In the genomic region with DNA sequence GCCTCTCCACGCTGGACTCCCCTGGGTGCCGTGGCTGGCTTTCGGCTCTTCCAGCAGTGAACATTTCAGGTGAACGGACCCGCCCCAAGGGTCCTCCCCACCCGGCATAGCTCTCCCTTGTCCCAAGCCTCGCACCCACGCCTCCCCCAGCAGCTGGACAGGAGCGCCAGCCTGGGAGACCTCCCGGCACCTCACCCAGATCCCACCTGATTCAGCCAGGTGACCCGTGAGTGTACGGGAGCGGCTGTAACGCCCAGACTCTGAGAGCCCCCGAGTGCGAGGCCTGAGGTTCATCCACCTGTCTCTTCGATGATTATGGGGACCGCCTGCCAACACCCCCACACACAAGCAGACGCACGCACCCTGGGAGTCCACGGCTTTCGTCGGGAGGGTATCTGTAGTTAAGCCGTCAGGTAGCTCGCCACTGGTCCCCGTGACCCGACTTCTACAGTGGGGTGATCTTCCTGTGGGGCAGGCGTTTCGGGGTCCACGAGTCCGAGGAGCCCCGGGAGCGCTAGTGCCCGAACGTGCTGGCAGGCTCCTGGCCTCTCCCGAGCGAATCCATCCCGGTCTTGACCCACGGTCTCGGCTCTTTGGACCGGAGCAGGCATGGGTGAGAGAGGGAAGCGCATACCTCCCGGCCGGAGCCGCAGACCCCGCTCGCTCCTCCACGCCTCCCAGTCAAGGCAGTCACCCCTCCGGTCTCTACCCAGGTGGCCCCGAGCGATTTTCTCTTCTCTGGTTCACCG, we compare ENCODE assay signal across 1 cellular context.
TF ChIP-seq lines count a peak whose summit lies in the region.

No MANE protein-coding gene starts in this region.

TF ChIP-seq in K562, 482 proteins besides CTCF, POLR2A, EP300 and RAD21 (continues in another document):
- TF ChIP-seq ZNF699 (CRISPR knock-in tag; IDR thresholded peaks at IDR 0.05; ENCODE audit: insufficient replicate concordance) (no peak), MGA (IDR thresholded peaks at IDR 0.05) (no peak), ZNF347 (CRISPR knock-in tag; IDR thresholded peaks at IDR 0.05; ENCODE audit: low read depth) (no peak), STAT5B (CRISPR knock-in tag; IDR thresholded peaks at IDR 0.05) (no peak), CHCHD3 (CRISPR knock-in tag; IDR thresholded peaks at IDR 0.05) (no peak), CAMTA2 (CRISPR knock-in tag; conservative IDR thresholded peaks at IDR 0.05) (no peak), ZC3H4 (CRISPR knock-in tag; IDR thresholded peaks at IDR 0.05; ENCODE audit: borderline replicate concordance) (no peak), VEZF1 (CRISPR knock-in tag; IDR thresholded peaks at IDR 0.05) (no peak), RBM15 (IDR thresholded peaks at IDR 0.05; ENCODE audit: insufficient read depth, low read length) (no peak), TEAD1 (CRISPR knock-in tag; IDR thresholded peaks at IDR 0.05) (no peak), ZNF436 (CRISPR knock-in tag; IDR thresholded peaks at IDR 0.05) (no peak), HMG20B (CRISPR knock-in tag; IDR thresholded peaks at IDR 0.05) (no peak), SIN3A (IDR thresholded peaks at IDR 0.05; ENCODE audit: borderline replicate concordance in 2 of 2, control insufficient read depth in 1 of 2, low read depth in 2 of 2, low read length in 2 of 2) (no peak), RB1 (IDR thresholded peaks at IDR 0.05; ENCODE audit: low read depth) (0 out of 2 replicates have a peak, but pooled peaks have one; percentile 18), NEUROD1 (IDR thresholded peaks at IDR 0.05; ENCODE audit: borderline replicate concordance, low read depth, low read length, partially characterized antibody) (no peak), ID3 (CRISPR knock-in tag; IDR thresholded peaks at IDR 0.05) (no peak), ID3 (tag; IDR thresholded peaks at IDR 0.05) (no peak), MCM5 (IDR thresholded peaks at IDR 0.05; ENCODE audit: low read depth) (no peak), NFATC3 (IDR thresholded peaks at IDR 0.05) (no peak), ZNF384 (IDR thresholded peaks at IDR 0.05; ENCODE audit: low read depth, low read length) (no peak), KHSRP (IDR thresholded peaks at IDR 0.05) (no peak)
- TF ChIP-seq, protein P1, sequence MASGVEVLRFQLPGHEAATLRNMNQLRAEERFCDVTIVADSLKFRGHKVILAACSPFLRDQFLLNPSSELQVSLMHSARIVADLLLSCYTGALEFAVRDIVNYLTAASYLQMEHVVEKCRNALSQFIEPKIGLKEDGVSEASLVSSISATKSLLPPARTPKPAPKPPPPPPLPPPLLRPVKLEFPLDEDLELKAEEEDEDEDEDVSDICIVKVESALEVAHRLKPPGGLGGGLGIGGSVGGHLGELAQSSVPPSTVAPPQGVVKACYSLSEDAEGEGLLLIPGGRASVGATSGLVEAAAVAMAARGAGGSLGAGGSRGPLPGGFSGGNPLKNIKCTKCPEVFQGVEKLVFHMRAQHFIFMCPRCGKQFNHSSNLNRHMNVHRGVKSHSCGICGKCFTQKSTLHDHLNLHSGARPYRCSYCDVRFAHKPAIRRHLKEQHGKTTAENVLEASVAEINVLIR (CRISPR knock-in tag; IDR thresholded peaks at IDR 0.05): no peak
- TF ChIP-seq, protein P2, sequence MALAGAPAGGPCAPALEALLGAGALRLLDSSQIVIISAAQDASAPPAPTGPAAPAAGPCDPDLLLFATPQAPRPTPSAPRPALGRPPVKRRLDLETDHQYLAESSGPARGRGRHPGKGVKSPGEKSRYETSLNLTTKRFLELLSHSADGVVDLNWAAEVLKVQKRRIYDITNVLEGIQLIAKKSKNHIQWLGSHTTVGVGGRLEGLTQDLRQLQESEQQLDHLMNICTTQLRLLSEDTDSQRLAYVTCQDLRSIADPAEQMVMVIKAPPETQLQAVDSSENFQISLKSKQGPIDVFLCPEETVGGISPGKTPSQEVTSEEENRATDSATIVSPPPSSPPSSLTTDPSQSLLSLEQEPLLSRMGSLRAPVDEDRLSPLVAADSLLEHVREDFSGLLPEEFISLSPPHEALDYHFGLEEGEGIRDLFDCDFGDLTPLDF (CRISPR knock-in tag; IDR thresholded peaks at IDR 0.05): no peak
- TF ChIP-seq, protein P3, sequence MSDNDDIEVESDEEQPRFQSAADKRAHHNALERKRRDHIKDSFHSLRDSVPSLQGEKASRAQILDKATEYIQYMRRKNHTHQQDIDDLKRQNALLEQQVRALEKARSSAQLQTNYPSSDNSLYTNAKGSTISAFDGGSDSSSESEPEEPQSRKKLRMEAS (CRISPR knock-in tag; IDR thresholded peaks at IDR 0.05): peak; percentile 31; the same call in 1 of the 2 replicates
- TF ChIP-seq, protein P4, sequence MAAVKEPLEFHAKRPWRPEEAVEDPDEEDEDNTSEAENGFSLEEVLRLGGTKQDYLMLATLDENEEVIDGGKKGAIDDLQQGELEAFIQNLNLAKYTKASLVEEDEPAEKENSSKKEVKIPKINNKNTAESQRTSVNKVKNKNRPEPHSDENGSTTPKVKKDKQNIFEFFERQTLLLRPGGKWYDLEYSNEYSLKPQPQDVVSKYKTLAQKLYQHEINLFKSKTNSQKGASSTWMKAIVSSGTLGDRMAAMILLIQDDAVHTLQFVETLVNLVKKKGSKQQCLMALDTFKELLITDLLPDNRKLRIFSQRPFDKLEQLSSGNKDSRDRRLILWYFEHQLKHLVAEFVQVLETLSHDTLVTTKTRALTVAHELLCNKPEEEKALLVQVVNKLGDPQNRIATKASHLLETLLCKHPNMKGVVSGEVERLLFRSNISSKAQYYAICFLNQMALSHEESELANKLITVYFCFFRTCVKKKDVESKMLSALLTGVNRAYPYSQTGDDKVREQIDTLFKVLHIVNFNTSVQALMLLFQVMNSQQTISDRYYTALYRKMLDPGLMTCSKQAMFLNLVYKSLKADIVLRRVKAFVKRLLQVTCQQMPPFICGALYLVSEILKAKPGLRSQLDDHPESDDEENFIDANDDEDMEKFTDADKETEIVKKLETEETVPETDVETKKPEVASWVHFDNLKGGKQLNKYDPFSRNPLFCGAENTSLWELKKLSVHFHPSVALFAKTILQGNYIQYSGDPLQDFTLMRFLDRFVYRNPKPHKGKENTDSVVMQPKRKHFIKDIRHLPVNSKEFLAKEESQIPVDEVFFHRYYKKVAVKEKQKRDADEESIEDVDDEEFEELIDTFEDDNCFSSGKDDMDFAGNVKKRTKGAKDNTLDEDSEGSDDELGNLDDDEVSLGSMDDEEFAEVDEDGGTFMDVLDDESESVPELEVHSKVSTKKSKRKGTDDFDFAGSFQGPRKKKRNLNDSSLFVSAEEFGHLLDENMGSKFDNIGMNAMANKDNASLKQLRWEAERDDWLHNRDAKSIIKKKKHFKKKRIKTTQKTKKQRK (IDR thresholded peaks at IDR 0.05; ENCODE audit: borderline replicate concordance, low read depth, low read length): no peak
- TF ChIP-seq, protein P5, sequence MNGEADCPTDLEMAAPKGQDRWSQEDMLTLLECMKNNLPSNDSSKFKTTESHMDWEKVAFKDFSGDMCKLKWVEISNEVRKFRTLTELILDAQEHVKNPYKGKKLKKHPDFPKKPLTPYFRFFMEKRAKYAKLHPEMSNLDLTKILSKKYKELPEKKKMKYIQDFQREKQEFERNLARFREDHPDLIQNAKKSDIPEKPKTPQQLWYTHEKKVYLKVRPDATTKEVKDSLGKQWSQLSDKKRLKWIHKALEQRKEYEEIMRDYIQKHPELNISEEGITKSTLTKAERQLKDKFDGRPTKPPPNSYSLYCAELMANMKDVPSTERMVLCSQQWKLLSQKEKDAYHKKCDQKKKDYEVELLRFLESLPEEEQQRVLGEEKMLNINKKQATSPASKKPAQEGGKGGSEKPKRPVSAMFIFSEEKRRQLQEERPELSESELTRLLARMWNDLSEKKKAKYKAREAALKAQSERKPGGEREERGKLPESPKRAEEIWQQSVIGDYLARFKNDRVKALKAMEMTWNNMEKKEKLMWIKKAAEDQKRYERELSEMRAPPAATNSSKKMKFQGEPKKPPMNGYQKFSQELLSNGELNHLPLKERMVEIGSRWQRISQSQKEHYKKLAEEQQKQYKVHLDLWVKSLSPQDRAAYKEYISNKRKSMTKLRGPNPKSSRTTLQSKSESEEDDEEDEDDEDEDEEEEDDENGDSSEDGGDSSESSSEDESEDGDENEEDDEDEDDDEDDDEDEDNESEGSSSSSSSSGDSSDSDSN (IDR thresholded peaks at IDR 0.05; ENCODE audit: borderline replicate concordance in 1 of 2, low read depth in 2 of 2, low read length in 2 of 2): peak in 1 of 2 experiments; percentile 69; a peak in 2 of 4 replicates
- TF ChIP-seq, protein P6, sequence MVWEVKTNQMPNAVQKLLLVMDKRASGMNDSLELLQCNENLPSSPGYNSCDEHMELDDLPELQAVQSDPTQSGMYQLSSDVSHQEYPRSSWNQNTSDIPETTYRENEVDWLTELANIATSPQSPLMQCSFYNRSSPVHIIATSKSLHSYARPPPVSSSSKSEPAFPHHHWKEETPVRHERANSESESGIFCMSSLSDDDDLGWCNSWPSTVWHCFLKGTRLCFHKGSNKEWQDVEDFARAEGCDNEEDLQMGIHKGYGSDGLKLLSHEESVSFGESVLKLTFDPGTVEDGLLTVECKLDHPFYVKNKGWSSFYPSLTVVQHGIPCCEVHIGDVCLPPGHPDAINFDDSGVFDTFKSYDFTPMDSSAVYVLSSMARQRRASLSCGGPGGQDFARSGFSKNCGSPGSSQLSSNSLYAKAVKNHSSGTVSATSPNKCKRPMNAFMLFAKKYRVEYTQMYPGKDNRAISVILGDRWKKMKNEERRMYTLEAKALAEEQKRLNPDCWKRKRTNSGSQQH (CRISPR knock-in tag; IDR thresholded peaks at IDR 0.05): no peak
